1 cellular context compared by ENCODE assay signal in genomic region chr2:183060500-183061231, GRCh38.
TF ChIP-seq lines count a peak whose summit lies in the region.

No MANE protein-coding gene starts in this region.

TF ChIP-seq in K562, 482 proteins besides CTCF, POLR2A, EP300 and RAD21:
- peak; percentile 64 for TF ChIP-seq ZBTB5 (IDR thresholded peaks at IDR 0.05)
- TF ChIP-seq ZNF121 (CRISPR knock-in tag; conservative IDR thresholded peaks at IDR 0.05), result no peak
- TF ChIP-seq HINFP (tag; conservative IDR thresholded peaks at IDR 0.05; ENCODE audit: low read depth), result 0 out of 2 replicates have a peak, but pooled peaks have one; percentile 44
